ENCODE assay signal across 22 cellular contexts in the genomic region with DNA sequence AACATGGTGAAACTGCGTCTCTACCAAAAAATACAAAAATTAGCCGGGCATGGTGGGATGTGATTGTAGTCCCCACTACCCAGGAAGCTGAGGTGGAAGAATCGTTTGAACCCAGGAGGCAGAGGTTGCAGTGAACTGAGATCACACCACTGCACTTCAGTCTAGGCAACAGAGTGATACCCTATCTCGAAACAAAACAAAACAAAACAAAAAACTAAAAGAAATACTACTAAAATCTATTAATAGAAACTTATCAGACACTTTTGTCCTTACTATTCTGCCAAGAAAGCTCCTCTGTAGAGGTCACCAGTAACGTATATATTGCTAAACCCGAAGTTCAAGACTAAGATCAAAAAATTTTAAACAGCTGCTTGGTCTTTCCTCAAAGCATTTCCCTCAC.
"Had no signal": no experiment of that assay in that cellular context is flagged by ENCODE, and none has a peak within 500 bp of the region (broad histone marks: within the 10 kb centered on the region; RNA-seq: fewer than 3 reads in every experiment).

No MANE protein-coding gene starts in this region.

- H3K4me1 ChIP-seq: Peyer's patch had no signal

- H3K9me3 Mint-ChIP-seq: activated B cell treated with CpG ODN at 0.5 μM for 24 hours; activated CD4-positive, alpha-beta memory T cell treated with anti-CD3 and anti-CD28 coated beads for 36 hours; activated CD4-positive, alpha-beta T cell treated with anti-CD3 and anti-CD28 coated beads, Interleukin-2, amount 10 ng/mL, durations not matched to agents 7 days and 5 days; activated naive CD4-positive, alpha-beta T cell treated with anti-CD3 and anti-CD28 coated beads, Interleukin-2, amount 50 U/mL, for 72 hours; activated T-cell treated with anti-CD3 and anti-CD28 coated beads, Interleukin-2, amount 50 U/mL, for 4 hours had no signal

- H3K27ac Mint-ChIP-seq: activated B cell treated with CpG ODN at 0.5 μM for 24 hours; activated CD4-positive, alpha-beta memory T cell treated with anti-CD3 and anti-CD28 coated beads for 36 hours; activated CD4-positive, alpha-beta T cell treated with anti-CD3 and anti-CD28 coated beads, Interleukin-2, amount 10 ng/mL, durations not matched to agents 7 days and 5 days had no signal

- H3K27me3 Mint-ChIP-seq: activated B cell treated with CpG ODN at 0.5 μM for 24 hours; activated CD4-positive, alpha-beta memory T cell treated with anti-CD3 and anti-CD28 coated beads for 36 hours; activated CD4-positive, alpha-beta T cell treated with anti-CD3 and anti-CD28 coated beads, Interleukin-2, amount 10 ng/mL, durations not matched to agents 7 days and 5 days had no signal

- H3K27me3 ChIP-seq: brain microvascular endothelial cell, Peyer's patch had no signal

- H3K27ac ChIP-seq: brain microvascular endothelial cell, RWPE1 had no signal

- H3K9me3 ChIP-seq: Peyer's patch had no signal

- H3K4me3 Mint-ChIP-seq: activated B cell treated with CpG ODN at 0.5 μM for 24 hours; activated CD4-positive, alpha-beta memory T cell treated with anti-CD3 and anti-CD28 coated beads for 36 hours; activated CD4-positive, alpha-beta T cell treated with anti-CD3 and anti-CD28 coated beads, Interleukin-2, amount 10 ng/mL, durations not matched to agents 7 days and 5 days; activated T-cell treated with anti-CD3 and anti-CD28 coated beads, Interleukin-2, amount 50 U/mL, for 4 hours had no signal

- ATAC-seq: activated naive CD4-positive, alpha-beta T cell treated with anti-CD3 and anti-CD28 coated beads, Interleukin-2, amount 50 U/mL, for 72 hours; activated T-cell treated with anti-CD3 and anti-CD28 coated beads, Interleukin-2, amount 50 U/mL, for 4 hours had no signal

- DNase-seq: activated B cell treated with CpG ODN at 0.5 μM for 24 hours; activated CD4-positive, alpha-beta memory T cell treated with anti-CD3 and anti-CD28 coated beads for 36 hours; activated CD4-positive, alpha-beta T cell treated with anti-CD3 and anti-CD28 coated beads, Interleukin-2, amount 10 ng/mL, durations not matched to agents 7 days and 5 days; activated CD8-positive, alpha-beta memory T cell treated with anti-CD3 and anti-CD28 coated beads for 24 hours; activated effector memory CD4-positive, alpha-beta T cell treated with anti-CD3 and anti-CD28 coated beads, Interleukin-2, amount 50 U/mL, for 16 hours; activated naive CD4-positive, alpha-beta T cell treated with Interleukin-2 at 50 U/mL for 16 hours; activated T-cell treated with anti-CD3 and anti-CD28 coated beads, Interleukin-2, amount 50 U/mL, for 4 hours; brain microvascular endothelial cell; central memory CD4-positive, alpha-beta T cell; KG1; NCI-H1048; NCI-H146; NCI-H187 treated with DMSO at 0.1 percent for 48 hours; NCI-H2081 treated with DMSO at 0.1 percent for 48 hours; NCI-H446; NCI-H524; Peyer's patch; SHP77 treated with DMSO at 0.1 percent for 48 hours; T-helper 2 cell; T1000 had no signal

- H3K4me1 Mint-ChIP-seq: activated B cell treated with CpG ODN at 0.5 μM for 24 hours had no signal

- H3K4me3 ChIP-seq: Peyer's patch had no signal
